In genomic region chr9:35646583-35647265, GRCh38 we compare ENCODE assay signal across 1 cellular context.
TF ChIP-seq lines count a peak whose summit lies in the region.

No MANE protein-coding gene starts in this region.

TF ChIP-seq in K562, 482 proteins besides CTCF, POLR2A, EP300 and RAD21 (continued from another document and continues in another):
- TF ChIP-seq, protein P1, sequence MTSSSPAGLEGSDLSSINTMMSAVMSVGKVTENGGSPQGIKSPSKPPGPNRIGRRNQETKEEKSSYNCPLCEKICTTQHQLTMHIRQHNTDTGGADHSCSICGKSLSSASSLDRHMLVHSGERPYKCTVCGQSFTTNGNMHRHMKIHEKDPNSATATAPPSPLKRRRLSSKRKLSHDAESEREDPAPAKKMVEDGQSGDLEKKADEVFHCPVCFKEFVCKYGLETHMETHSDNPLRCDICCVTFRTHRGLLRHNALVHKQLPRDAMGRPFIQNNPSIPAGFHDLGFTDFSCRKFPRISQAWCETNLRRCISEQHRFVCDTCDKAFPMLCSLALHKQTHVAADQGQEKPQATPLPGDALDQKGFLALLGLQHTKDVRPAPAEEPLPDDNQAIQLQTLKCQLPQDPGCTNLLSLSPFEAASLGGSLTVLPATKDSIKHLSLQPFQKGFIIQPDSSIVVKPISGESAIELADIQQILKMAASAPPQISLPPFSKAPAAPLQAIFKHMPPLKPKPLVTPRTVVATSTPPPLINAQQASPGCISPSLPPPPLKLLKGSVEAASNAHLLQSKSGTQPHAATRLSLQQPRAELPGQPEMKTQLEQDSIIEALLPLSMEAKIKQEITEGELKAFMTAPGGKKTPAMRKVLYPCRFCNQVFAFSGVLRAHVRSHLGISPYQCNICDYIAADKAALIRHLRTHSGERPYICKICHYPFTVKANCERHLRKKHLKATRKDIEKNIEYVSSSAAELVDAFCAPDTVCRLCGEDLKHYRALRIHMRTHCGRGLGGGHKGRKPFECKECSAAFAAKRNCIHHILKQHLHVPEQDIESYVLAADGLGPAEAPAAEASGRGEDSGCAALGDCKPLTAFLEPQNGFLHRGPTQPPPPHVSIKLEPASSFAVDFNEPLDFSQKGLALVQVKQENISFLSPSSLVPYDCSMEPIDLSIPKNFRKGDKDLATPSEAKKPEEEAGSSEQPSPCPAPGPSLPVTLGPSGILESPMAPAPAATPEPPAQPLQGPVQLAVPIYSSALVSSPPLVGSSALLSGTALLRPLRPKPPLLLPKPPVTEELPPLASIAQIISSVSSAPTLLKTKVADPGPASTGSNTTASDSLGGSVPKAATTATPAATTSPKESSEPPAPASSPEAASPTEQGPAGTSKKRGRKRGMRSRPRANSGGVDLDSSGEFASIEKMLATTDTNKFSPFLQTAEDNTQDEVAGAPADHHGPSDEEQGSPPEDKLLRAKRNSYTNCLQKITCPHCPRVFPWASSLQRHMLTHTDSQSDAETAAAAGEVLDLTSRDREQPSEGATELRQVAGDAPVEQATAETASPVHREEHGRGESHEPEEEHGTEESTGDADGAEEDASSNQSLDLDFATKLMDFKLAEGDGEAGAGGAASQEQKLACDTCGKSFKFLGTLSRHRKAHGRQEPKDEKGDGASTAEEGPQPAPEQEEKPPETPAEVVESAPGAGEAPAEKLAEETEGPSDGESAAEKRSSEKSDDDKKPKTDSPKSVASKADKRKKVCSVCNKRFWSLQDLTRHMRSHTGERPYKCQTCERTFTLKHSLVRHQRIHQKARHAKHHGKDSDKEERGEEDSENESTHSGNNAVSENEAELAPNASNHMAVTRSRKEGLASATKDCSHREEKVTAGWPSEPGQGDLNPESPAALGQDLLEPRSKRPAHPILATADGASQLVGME (CRISPR knock-in tag; IDR thresholded peaks at IDR 0.05) = 0 out of 2 replicates have a peak, but pooled peaks have one; percentile 23
- peak in 1 of 2 experiments; percentile 41 for TF ChIP-seq AFF1 (IDR thresholded peaks at IDR 0.05; ENCODE audit: low read depth in 1 of 2, partially characterized antibody in 2 of 2)
- TF ChIP-seq ZNF354B (CRISPR knock-in tag; IDR thresholded peaks at IDR 0.05) = no peak
- TF ChIP-seq HLTF (IDR thresholded peaks at IDR 0.05) = no peak
- no peak for TF ChIP-seq SREBF1 (IDR thresholded peaks at IDR 0.05; ENCODE audit: borderline replicate concordance, low read depth, low read length)
- TF ChIP-seq ZBTB17 (CRISPR knock-in tag; IDR thresholded peaks at IDR 0.05) = no peak
- TF ChIP-seq ZNF24 (IDR thresholded peaks at IDR 0.05) = no peak
- no peak for TF ChIP-seq ZNF318 (IDR thresholded peaks at IDR 0.05; ENCODE audit: borderline replicate concordance in 1 of 2, low read depth in 1 of 2)
- TF ChIP-seq CXXC5 (CRISPR knock-in tag; IDR thresholded peaks at IDR 0.05) = peak; percentile 63
- peak; percentile 39; the same call in 1 of the 2 replicates for TF ChIP-seq CTBP1 (IDR thresholded peaks at IDR 0.05; ENCODE audit: borderline replicate concordance)
- no peak for TF ChIP-seq SAFB2 (IDR thresholded peaks at IDR 0.05; ENCODE audit: borderline replicate concordance, low read depth, low read length, severe bottlenecking)
- TF ChIP-seq PTTG1 (tag; IDR thresholded peaks at IDR 0.05; ENCODE audit: low read depth) = no peak
- no peak for TF ChIP-seq MBD1 (CRISPR knock-in tag; IDR thresholded peaks at IDR 0.05)
- no peak for TF ChIP-seq IRF2 (CRISPR knock-in tag; IDR thresholded peaks at IDR 0.05)
- no peak for TF ChIP-seq ZC3H8 (IDR thresholded peaks at IDR 0.05)
- no peak for TF ChIP-seq DLX4 (CRISPR knock-in tag; IDR thresholded peaks at IDR 0.05)
- no peak for TF ChIP-seq CBX3 (IDR thresholded peaks at IDR 0.05; ENCODE audit: borderline replicate concordance in 1 of 2, low read length in 2 of 2)
- no peak for TF ChIP-seq BRD4 (IDR thresholded peaks at IDR 0.05)
- no peak for TF ChIP-seq ADNP (tag; IDR thresholded peaks at IDR 0.05)
- TF ChIP-seq NR4A1 (CRISPR knock-in tag; IDR thresholded peaks at IDR 0.05) = no peak
- no peak for TF ChIP-seq NR4A1 (tag; IDR thresholded peaks at IDR 0.05)
- no peak for TF ChIP-seq ZNF766 (CRISPR knock-in tag; conservative IDR thresholded peaks at IDR 0.05)
- peak in 1 of 2 experiments; percentile 31; a peak in 1 of 4 replicates for TF ChIP-seq SIN3A (IDR thresholded peaks at IDR 0.05; ENCODE audit: borderline replicate concordance in 2 of 2, control insufficient read depth in 1 of 2, low read depth in 2 of 2, low read length in 2 of 2)
- no peak for TF ChIP-seq ATF6 (CRISPR knock-in tag; IDR thresholded peaks at IDR 0.05)
- TF ChIP-seq POLR2B (IDR thresholded peaks at IDR 0.05; ENCODE audit: low read depth, partially characterized antibody) = peak; percentile 43
- no peak for TF ChIP-seq ILF3 (IDR thresholded peaks at IDR 0.05; ENCODE audit: borderline replicate concordance)
- TF ChIP-seq GABPA (tag; conservative IDR thresholded peaks at IDR 0.05; ENCODE audit: low read depth) = peak; percentile 56
- TF ChIP-seq, protein P2, sequence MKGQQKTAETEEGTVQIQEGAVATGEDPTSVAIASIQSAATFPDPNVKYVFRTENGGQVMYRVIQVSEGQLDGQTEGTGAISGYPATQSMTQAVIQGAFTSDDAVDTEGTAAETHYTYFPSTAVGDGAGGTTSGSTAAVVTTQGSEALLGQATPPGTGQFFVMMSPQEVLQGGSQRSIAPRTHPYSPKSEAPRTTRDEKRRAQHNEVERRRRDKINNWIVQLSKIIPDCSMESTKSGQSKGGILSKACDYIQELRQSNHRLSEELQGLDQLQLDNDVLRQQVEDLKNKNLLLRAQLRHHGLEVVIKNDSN (CRISPR knock-in tag; IDR thresholded peaks at IDR 0.05) = no peak
- peak; percentile 37; the same call in 1 of the 2 replicates for TF ChIP-seq ATF7 (IDR thresholded peaks at IDR 0.05)
- peak; percentile 37 for TF ChIP-seq HNRNPLL (IDR thresholded peaks at IDR 0.05; ENCODE audit: low read depth, low read length, poor library complexity, severe bottlenecking)
- no peak for TF ChIP-seq ZNF696 (CRISPR knock-in tag; conservative IDR thresholded peaks at IDR 0.05)
- TF ChIP-seq ZNF75A (CRISPR knock-in tag; IDR thresholded peaks at IDR 0.05) = no peak
- no peak for TF ChIP-seq RUNX1 (IDR thresholded peaks at IDR 0.05; ENCODE audit: low read depth)
- TF ChIP-seq, protein P3, sequence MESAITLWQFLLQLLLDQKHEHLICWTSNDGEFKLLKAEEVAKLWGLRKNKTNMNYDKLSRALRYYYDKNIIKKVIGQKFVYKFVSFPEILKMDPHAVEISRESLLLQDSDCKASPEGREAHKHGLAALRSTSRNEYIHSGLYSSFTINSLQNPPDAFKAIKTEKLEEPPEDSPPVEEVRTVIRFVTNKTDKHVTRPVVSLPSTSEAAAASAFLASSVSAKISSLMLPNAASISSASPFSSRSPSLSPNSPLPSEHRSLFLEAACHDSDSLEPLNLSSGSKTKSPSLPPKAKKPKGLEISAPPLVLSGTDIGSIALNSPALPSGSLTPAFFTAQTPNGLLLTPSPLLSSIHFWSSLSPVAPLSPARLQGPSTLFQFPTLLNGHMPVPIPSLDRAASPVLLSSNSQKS (CRISPR knock-in tag; IDR thresholded peaks at IDR 0.05) = no peak
